ENCODE assay signal across 8 cellular contexts in the genomic region with DNA sequence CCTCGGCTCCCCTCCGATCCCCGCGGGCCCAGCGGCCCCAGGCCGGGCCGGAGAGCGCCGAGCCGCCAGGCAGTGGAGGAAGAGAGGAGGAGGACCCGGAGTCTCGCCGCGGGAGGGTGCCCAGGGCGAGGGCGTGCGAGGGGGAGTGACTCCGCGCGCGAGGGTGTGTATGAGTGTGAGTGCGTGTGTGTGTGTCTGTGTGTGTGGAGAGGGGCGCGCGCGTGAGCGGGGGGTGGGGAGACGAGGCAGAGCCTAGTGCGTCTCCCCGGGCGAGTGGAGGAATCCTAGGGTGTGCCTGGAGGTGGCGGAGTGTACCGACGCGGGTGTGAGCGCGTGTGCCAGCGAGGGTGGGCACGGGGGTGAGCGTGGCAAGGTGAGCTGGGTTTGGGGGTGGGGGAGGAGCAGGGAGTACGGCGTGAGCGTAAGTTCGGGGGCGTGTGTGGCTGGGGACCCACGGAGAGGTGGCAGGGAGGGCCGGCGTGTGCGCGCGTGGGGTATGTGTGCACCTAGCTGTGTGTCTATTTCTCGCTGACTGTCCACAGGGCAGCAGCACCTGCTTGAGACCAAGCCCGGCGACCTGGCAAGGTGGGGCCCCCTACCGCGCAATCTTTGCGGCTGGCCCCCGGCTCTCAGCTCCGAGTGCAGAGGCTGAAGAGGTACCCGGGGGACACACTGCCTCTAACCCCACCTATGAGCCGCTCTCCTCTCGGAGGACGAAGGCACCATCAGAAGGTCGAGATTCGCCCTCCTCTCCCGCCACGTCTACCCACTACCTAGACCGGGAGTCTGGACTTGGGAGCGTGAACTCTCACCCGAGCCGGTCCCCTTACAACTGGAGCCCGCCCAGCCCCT. TPM values are rescaled to one million over a fixed set of nuclear protein-coding genes. Genes with fewer than 3 reads are reported as not detected.
A peak's percentile ranks its signal among the peaks of the same experiment; 100 is the strongest.
DNase-seq lines count a peak whose midpoint lies in the region; TF ChIP-seq lines count a peak whose summit lies in the region.

No MANE protein-coding gene starts in this region.

- H3K4me2 ChIP-seq in mesendoderm (ENCODE audit: low read length) (peak overlapping the region; percentile 81), OCI-LY7 (ENCODE audit: low read length) (no peak overlapping the region)

- H2BK15ac ChIP-seq in mesendoderm (replicated peaks; ENCODE audit: low read depth), result no peak overlapping the region

- H3K9me3 ChIP-seq in transverse colon (no peaks in the 10 kb centered on the region), OCI-LY7 (ENCODE audit: low read length) (no peaks in the 10 kb centered on the region)

- H3K4me1 ChIP-seq in mesendoderm (ENCODE audit: control insufficient read depth, low read depth, low read length), result peaks cover 3% of the 10 kb centered on the region
- H3K4me1 ChIP-seq in transverse colon, result peaks cover 3 to 32% (median 26%) of the 10 kb centered on the region in 4 donors
- no peaks in the 10 kb centered on the region for H3K4me1 ChIP-seq in OCI-LY7 (ENCODE audit: insufficient read depth, low read length, poor library complexity, severe bottlenecking)

- H2BK5ac ChIP-seq in mesendoderm (ENCODE audit: low read length), result no peak overlapping the region

- BruUV-seq in OCI-LY7 (replicated peaks; lab: Mats Ljungman, UMichigan), result no TSS peak

- H3K4me3 ChIP-seq in coronary artery (peak overlapping the region; percentile 86), mesendoderm (ENCODE audit: low read length) (no peak overlapping the region), transverse colon (peak overlapping the region; percentile 50 to 75 (median 56)), OCI-LY7 (ENCODE audit: low read depth, low read length, poor library complexity, severe bottlenecking) (no peak overlapping the region)

- no CpG with 5 or more reads among the region's 72 CpGs for WGBS in mesendoderm (ENCODE audit: extremely low coverage, insufficient coverage, low lambda C conversion rate)
- 2% methylated on average over 61 of the region's 72 CpGs; no CpG with 5 or more reads in 1 of the 2 donors for WGBS in transverse colon (ENCODE audit: low coverage in 1 of 2), 2 donors

- H4K8ac ChIP-seq in mesendoderm (ENCODE audit: low read depth, low read length), result no peak overlapping the region

- TF ChIP-seq CTCF in coronary artery (IDR thresholded peaks at IDR 0.05) (no peak), transverse colon (IDR thresholded peaks at IDR 0.05) (no peak), OCI-LY7 (conservative IDR thresholded peaks at IDR 0.05; ENCODE audit: low read length) (no peak)

- POLR2A ChIA-PET in OCI-LY7 (lab: Charles Lee), result no interaction called here

- in situ Hi-C loops in transverse colon (cut with MboI; ENCODE audit: low pct_ligation_motif_present in 1 of 4, low pct_unique_long_range_greater_than_20kb in 1 of 4, low sequenced_read_pairs in 3 of 4), result no loop called here

- TF ChIP-seq POLR2A in transverse colon (IDR thresholded peaks at IDR 0.05), result no peak

- H3K27me3 ChIP-seq in mesendoderm (ENCODE audit: insufficient read depth, low read length, poor library complexity) (peaks cover 16% of the 10 kb centered on the region), transverse colon (peaks cover 57% of the 10 kb centered on the region)

- no peak overlapping the region for H2AFZ ChIP-seq in OCI-LY7 (ENCODE audit: low read length)

- TF ChIP-seq EP300 in transverse colon (IDR thresholded peaks at IDR 0.05; ENCODE audit: low read depth), result no peak

- H3K9ac ChIP-seq in mesendoderm (ENCODE audit: low read length), result peak overlapping the region; percentile 44

- H3K4ac ChIP-seq in mesendoderm (ENCODE audit: low read depth, low read length), result no peak overlapping the region

- H3K18ac ChIP-seq in mesendoderm (ENCODE audit: low read length), result no peak overlapping the region

- peak overlapping the region; percentile 73 for H3K56ac ChIP-seq in mesendoderm (ENCODE audit: low read length)

- no peaks in the 10 kb centered on the region for H3K79me2 ChIP-seq in mesendoderm (ENCODE audit: control insufficient read depth, insufficient read depth, low read length)
- H3K79me2 ChIP-seq in OCI-LY7 (ENCODE audit: insufficient read depth, low read depth, low read length), result no peaks in the 10 kb centered on the region

- H2AK5ac ChIP-seq in mesendoderm (ENCODE audit: low read length), result no peak overlapping the region

- no peak overlapping the region for H4K5ac ChIP-seq in mesendoderm (ENCODE audit: low read length)

- no peaks in the 10 kb centered on the region for H3K79me1 ChIP-seq in mesendoderm (ENCODE audit: low read length)

- H2BK120ac ChIP-seq in mesendoderm (ENCODE audit: low read depth, low read length), result no peak overlapping the region

- intact Hi-C loops in transverse colon (cut with DNase I; ENCODE audit: low total_unique reads) (no loop called here), OCI-LY7 (cut with micrococcal nuclease; ENCODE audit: unreplicated experiment) (no loop called here)

- H3K27ac ChIP-seq in coronary artery (peak overlapping the region; percentile 42 to 84), mesendoderm (ENCODE audit: low read depth, low read length) (no peak overlapping the region), transverse colon (peak overlapping the region; percentile 64 to 74 (median 70)), OCI-LY7 (ENCODE audit: low read depth, low read length, poor library complexity, severe bottlenecking) (no peak overlapping the region)

- CTCF ChIA-PET in OCI-LY7 (lab: Charles Lee; ENCODE audit: unreplicated experiment), result no interaction called here

- no peaks in the 10 kb centered on the region for H4K20me1 ChIP-seq in OCI-LY7 (ENCODE audit: insufficient read depth, low read length)

- H3K9me2 ChIP-seq in OCI-LY7 (ENCODE audit: insufficient read depth, low read length), result no peaks in the 10 kb centered on the region

- H3K23ac ChIP-seq in mesendoderm (ENCODE audit: low read length), result peak overlapping the region; percentile 85

- H3K36me3 ChIP-seq in mesendoderm (ENCODE audit: control insufficient read depth, insufficient read depth, low read length), result no peaks in the 10 kb centered on the region
- H3K36me3 ChIP-seq in transverse colon, result no peaks in the 10 kb centered on the region
- no peaks in the 10 kb centered on the region for H3K36me3 ChIP-seq in OCI-LY7 (ENCODE audit: insufficient read depth, low read length)

- DNase-seq in DMS79 treated with DMSO at 0.1 percent for 48 hours (lab: John Stamatoyannopoulos, UW) (peak; percentile 25), NCI-H2171 treated with DMSO at 0.1 percent for 48 hours (lab: John Stamatoyannopoulos, UW) (peak; percentile 28), coronary artery (ENCODE audit: low spot score) (no peak), mesendoderm (peak; percentile 29), transverse colon (peak; percentile 28), OCI-LY7 (ENCODE audit: low spot score) (no peak), OCI-M2 (lab: John Stamatoyannopoulos, UW; ENCODE audit: unreplicated experiment) (no peak), mucosa of gallbladder (ENCODE audit: low spot score) (no peak)

RNA-seq across cellular contexts. Expression of a gene that starts 0.8 kb away (rescaled TPM):
- polyA plus RNA-seq in mesendoderm (2013, experiment 1 of 2), result 0.67 TPM
- polyA plus RNA-seq in mesendoderm (2013, experiment 2 of 2), result 0.67 TPM
- total RNA-seq in transverse colon, result 1 to 10 TPM; 1.4 to 3.5 (median 3.0) TPM
- not detected in 2 replicates for total RNA-seq in OCI-LY7 (2014; rRNA removed; shearing (Covaris generic))
- total RNA-seq in OCI-LY7 (2022), result not detected in 2 replicates
- total RNA-seq in mucosa of gallbladder, result 8.7 TPM

Comparison
In these comparisons a context has a peak if more than half of its experiments do, and no peak if none do; other contexts are left out.
1. DNase-seq: peak in DMS79 treated with DMSO at 0.1 percent for 48 hours (single experiment), NCI-H2171 treated with DMSO at 0.1 percent for 48 hours (single experiment), mesendoderm (single experiment) and transverse colon (single experiment); none in coronary artery (single experiment), OCI-LY7 (single experiment), OCI-M2 (single experiment) and mucosa of gallbladder (single experiment).
2. H3K27ac ChIP-seq: peak in coronary artery (2 of 2) and transverse colon (4 of 4); none in mesendoderm (single experiment) and OCI-LY7 (single experiment).
3. H3K4me3 ChIP-seq: peak in coronary artery (single experiment) and transverse colon (4 of 4); none in mesendoderm (single experiment) and OCI-LY7 (single experiment).